In the genomic region with DNA sequence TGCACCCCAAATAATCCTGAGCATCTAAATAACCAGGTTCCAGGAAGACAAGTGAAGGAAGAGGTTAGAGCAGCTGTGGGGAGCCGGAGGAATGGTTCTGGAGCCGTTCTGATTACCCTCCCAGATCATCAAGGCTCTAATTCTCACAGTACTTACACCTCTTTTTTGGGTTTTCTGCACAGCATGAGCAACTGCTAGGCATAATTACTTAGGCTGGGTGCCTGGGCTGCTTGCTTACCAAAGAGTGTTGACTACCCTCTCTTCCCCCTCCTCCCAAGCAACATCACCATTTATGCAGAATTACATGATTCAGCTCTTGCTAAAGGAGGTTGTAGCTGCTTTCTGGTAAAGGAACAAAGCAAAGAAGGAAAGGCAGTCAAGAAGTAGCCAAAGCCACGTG, we compare ENCODE assay signal across 16 cellular contexts.
A peak's percentile ranks its signal among the peaks of the same experiment; 100 is the strongest.
DNase-seq lines count a peak whose midpoint lies in the region; ATAC-seq and TF ChIP-seq lines count a peak whose summit lies in the region.
"Had no signal": no experiment of that assay in that cellular context is flagged by ENCODE, and none has a peak within 500 bp of the region (broad histone marks: within the 10 kb centered on the region; RNA-seq: fewer than 3 reads in every experiment).

No MANE protein-coding gene starts in this region.

- H3F3A ChIP-seq in GM23338 (replicated peaks; ENCODE audit: low read depth), result no peaks in the 10 kb centered on the region

- no peaks in the 10 kb centered on the region; the same call in 1 of the 2 replicates for H4K20me1 ChIP-seq in GM23338 (replicated peaks; ENCODE audit: insufficient read depth)

- no peak overlapping the region for H3K4me2 ChIP-seq in GM23338

- H3K9me3 Mint-ChIP-seq in GM23338 (no peaks in the 10 kb centered on the region), immature natural killer cell (peaks cover 0 to 6% (median 0%) of the 10 kb centered on the region in 6 donors)

- H3K4me3 ChIP-seq in GM23338, result no peak overlapping the region

- no peak for ATAC-seq in GM23338

- TF ChIP-seq CTCF in GM23338 (conservative IDR thresholded peaks at IDR 0.05; ENCODE audit: low read depth in 2 of 2), result no peak

- H3K4me1 Mint-ChIP-seq in GM23338 (peaks cover 14% of the 10 kb centered on the region), immature natural killer cell (no peaks in the 10 kb centered on the region)
- H3K4me1 Mint-ChIP-seq: CD4-positive, CD25-positive, alpha-beta regulatory T cell; CD8-positive, alpha-beta memory T cell had no signal

- H3K27me3 Mint-ChIP-seq in GM23338 (ENCODE audit: insufficient read depth, low read depth, poor library complexity) (no peaks in the 10 kb centered on the region), immature natural killer cell (ENCODE audit: low read depth in 3 of 3) (peaks cover 2 to 5% (median 4%) of the 10 kb centered on the region in 3 donors)
- H3K27me3 Mint-ChIP-seq: CD4-positive, CD25-positive, alpha-beta regulatory T cell had no signal

- H3K36me3 Mint-ChIP-seq in GM23338 (ENCODE audit: low read depth) (no peaks in the 10 kb centered on the region), immature natural killer cell (no peaks in the 10 kb centered on the region)
- H3K36me3 Mint-ChIP-seq: CD4-positive, CD25-positive, alpha-beta regulatory T cell; CD8-positive, alpha-beta memory T cell had no signal

- no peaks in the 10 kb centered on the region for H3K9me2 ChIP-seq in GM23338 (ENCODE audit: insufficient read depth)

- H3K27ac ChIP-seq in GM23338 (ENCODE audit: low read depth), result no peak overlapping the region
- H3K27ac ChIP-seq in caudate nucleus (ENCODE audit: low read depth, low read length), result peak overlapping the region; percentile 50
- H3K27ac ChIP-seq: HL-60 had no signal

- H3K4me3 Mint-ChIP-seq in GM23338, result no peak overlapping the region
- no peak overlapping the region for H3K4me3 Mint-ChIP-seq in immature natural killer cell
- H3K4me3 Mint-ChIP-seq: CD8-positive, alpha-beta memory T cell had no signal

- 0 out of 2 replicates have a peak overlapping the region, but pooled peaks have one; percentile 59 for H2AFZ ChIP-seq in GM23338

- no peaks in the 10 kb centered on the region for H3K36me3 ChIP-seq in GM23338 (ENCODE audit: insufficient read depth)
- H3K36me3 ChIP-seq: BE2C had no signal

- H3K79me2 ChIP-seq in GM23338 (replicated peaks; ENCODE audit: insufficient read depth), result no peaks in the 10 kb centered on the region

- DNase-seq in GM23338 (ENCODE audit: low spot score) (no peak), caudate nucleus (lab: John Stamatoyannopoulos, UW) (peak in 11 of 61 donors; percentile 8 to 62 (median 18)), middle frontal gyrus (ENCODE audit: extremely low spot score, low spot score) (peak; percentile 52), immature natural killer cell (no peak), NCI-H2107 (lab: John Stamatoyannopoulos, UW) (no peak)
- no peak for DNase-seq in activated CD4-positive, alpha-beta T cell treated with anti-CD3 and anti-CD28 coated beads, Interleukin-2, amount 50 U/mL, for 4 hours
- DNase-seq: BE2C; CD4-positive, CD25-positive, alpha-beta regulatory T cell; CD8-positive, alpha-beta memory T cell; COR-L47; DMS 273 treated with DMSO at 0.1 percent for 48 hours; DMS53; DND-41; EL; HCEC 1CT had no signal

- no peaks in the 10 kb centered on the region for H3K27me3 ChIP-seq in GM23338 (ENCODE audit: insufficient read depth)
- H3K27me3 ChIP-seq: BE2C had no signal

- H3K4me1 ChIP-seq in GM23338 (ENCODE audit: insufficient read depth), result no peaks in the 10 kb centered on the region
- H3K4me1 ChIP-seq: BE2C had no signal

- peak overlapping the region; percentile 75 for H3K27ac Mint-ChIP-seq in GM23338
- no peak overlapping the region for H3K27ac Mint-ChIP-seq in immature natural killer cell
- H3K27ac Mint-ChIP-seq: CD4-positive, CD25-positive, alpha-beta regulatory T cell; CD8-positive, alpha-beta memory T cell had no signal

TF ChIP-seq in GM23338, 12 proteins besides CTCF, POLR2A, EP300 and RAD21:
- TF ChIP-seq ZNF331 (CRISPR knock-in tag; IDR thresholded peaks at IDR 0.05; ENCODE audit: low read depth) (no peak), JUNB (IDR thresholded peaks at IDR 0.05; ENCODE audit: unreplicated experiment) (no peak), STAT1 (IDR thresholded peaks at IDR 0.05; ENCODE audit: unreplicated experiment) (no peak), REST (IDR thresholded peaks at IDR 0.05; ENCODE audit: unreplicated experiment) (no peak)
- TF ChIP-seq, protein P1, sequence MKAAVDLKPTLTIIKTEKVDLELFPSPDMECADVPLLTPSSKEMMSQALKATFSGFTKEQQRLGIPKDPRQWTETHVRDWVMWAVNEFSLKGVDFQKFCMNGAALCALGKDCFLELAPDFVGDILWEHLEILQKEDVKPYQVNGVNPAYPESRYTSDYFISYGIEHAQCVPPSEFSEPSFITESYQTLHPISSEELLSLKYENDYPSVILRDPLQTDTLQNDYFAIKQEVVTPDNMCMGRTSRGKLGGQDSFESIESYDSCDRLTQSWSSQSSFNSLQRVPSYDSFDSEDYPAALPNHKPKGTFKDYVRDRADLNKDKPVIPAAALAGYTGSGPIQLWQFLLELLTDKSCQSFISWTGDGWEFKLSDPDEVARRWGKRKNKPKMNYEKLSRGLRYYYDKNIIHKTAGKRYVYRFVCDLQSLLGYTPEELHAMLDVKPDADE (IDR thresholded peaks at IDR 0.05), result no peak
